9 cellular contexts compared by ENCODE assay signal in genomic region chr3:30658328-30659052, GRCh38. TPM values are rescaled to one million over a fixed set of nuclear protein-coding genes. Genes with fewer than 3 reads are reported as not detected.
DNase-seq lines count a peak whose midpoint lies in the region; TF ChIP-seq lines count a peak whose summit lies in the region.
"Had no signal": no experiment of that assay in that cellular context is flagged by ENCODE, and none has a peak within 500 bp of the region (broad histone marks: within the 10 kb centered on the region; RNA-seq: fewer than 3 reads in every experiment).

No MANE protein-coding gene starts in this region.

- H3K4me3 Mint-ChIP-seq in H9 = no peak overlapping the region

- H4K5ac ChIP-seq in H9 (ENCODE audit: insufficient read length, low read depth, low read length) = no peak overlapping the region

- H3K18ac ChIP-seq in H9 (ENCODE audit: insufficient read length, low read depth, low read length) = no peak overlapping the region

- DNase-seq in GM06990 (ENCODE audit: extremely low read depth, insufficient read length) (peak; percentile 32), H9 (no peak), fibroblast of peridontal ligament (ENCODE audit: extremely low read depth) (peak; percentile 80), pons (ENCODE audit: low spot score) (peak; percentile 70), ureter (ENCODE audit: low spot score) (no peak), HEK293T (ENCODE audit: extremely low spot score) (no peak)
- peak; percentile 44 to 69 for DNase-seq in activated CD4-positive, alpha-beta T cell treated with anti-CD3 and anti-CD28 coated beads, Interleukin-2, amount 50 U/mL, for 48 hours

- no peaks in the 10 kb centered on the region for H3K23me2 ChIP-seq in H9 (ENCODE audit: insufficient read length, low read depth, low read length, poor library complexity, severe bottlenecking)

- H4K8ac ChIP-seq in H9 (replicated peaks; ENCODE audit: insufficient read length, low read depth, low read length) = no peak overlapping the region

- H3K27ac ChIP-seq in H9 (ENCODE audit: insufficient read length, low read depth, low read length) = peak overlapping the region; percentile 10
- H3K27ac ChIP-seq in KOPT-K1 (ENCODE audit: low read depth, low read length, poor library complexity, severe bottlenecking) = peak overlapping the region; percentile 87
- H3K27ac ChIP-seq: VCaP had no signal

- H3K36me3 ChIP-seq in GM06990 (ENCODE audit: control insufficient read depth, insufficient read depth, low read length) = no peaks in the 10 kb centered on the region
- peaks cover 38% of the 10 kb centered on the region for H3K36me3 ChIP-seq in KOPT-K1 (ENCODE audit: insufficient read depth, low read length)

- H2BK15ac ChIP-seq in H9 (ENCODE audit: low read depth, low read length) = no peak overlapping the region

- no peaks in the 10 kb centered on the region for H3K27me3 Mint-ChIP-seq in H9 (ENCODE audit: low read depth)

- no peak overlapping the region for H3K56ac ChIP-seq in H9 (ENCODE audit: insufficient read length, low read depth, low read length)

- H3K9ac ChIP-seq in H9 (ENCODE audit: extremely low read depth, insufficient read length, low read length) = no peak overlapping the region

- H3K36me3 Mint-ChIP-seq in H9 (ENCODE audit: insufficient read depth in 1 of 3, low read depth in 3 of 3) = peaks cover 16 to 30% (median 16%) of the 10 kb centered on the region in 3 experiments; a peak in 5 of 7 replicates

- H3T11ph ChIP-seq in H9 (ENCODE audit: low read length) = no peak overlapping the region

- no peaks in the 10 kb centered on the region for H3K9me3 Mint-ChIP-seq in H9

- H2AFZ ChIP-seq in H9 (ENCODE audit: low read length) = no peak overlapping the region

- H2BK12ac ChIP-seq in H9 (ENCODE audit: insufficient read length, low read depth, low read length) = no peak overlapping the region

- H3K23ac ChIP-seq in H9 (ENCODE audit: insufficient read length, low read depth, low read length) = no peak overlapping the region

- H3K27me3 ChIP-seq in GM06990 (replicated peaks; ENCODE audit: control insufficient read depth, insufficient read depth, low read length) (no peaks in the 10 kb centered on the region), H9 (ENCODE audit: insufficient read depth, low read length) (no peaks in the 10 kb centered on the region)

- no peak overlapping the region for H2BK5ac ChIP-seq in H9 (ENCODE audit: insufficient read length, low read length)

- TF ChIP-seq CTCF in GM06990 (IDR thresholded peaks at IDR 0.05; ENCODE audit: insufficient read depth, low read length, poor library complexity, severe bottlenecking) (no peak), H9 (conservative IDR thresholded peaks at IDR 0.05) (no peak)

- peak overlapping the region; percentile 63 to 94 (median 86); a peak in 6 of 7 replicates for H3K27ac Mint-ChIP-seq in H9

- no peak overlapping the region for H3K14ac ChIP-seq in H9 (ENCODE audit: insufficient read depth, low read length)

- WGBS in H9 (ENCODE audit: extremely low coverage, insufficient read length, low lambda C conversion rate) = no CpG with 5 or more reads among the region's 9 CpGs

- no peak overlapping the region for H3K4me3 ChIP-seq in GM06990 (replicated peaks; ENCODE audit: low read depth, low read length)

- no peak overlapping the region for H4K91ac ChIP-seq in H9 (ENCODE audit: insufficient read length, low read depth, low read length)

- H3K4me2 ChIP-seq in H9 (ENCODE audit: insufficient read depth, insufficient read length, low read length) = no peak overlapping the region

- H2BK20ac ChIP-seq in H9 (ENCODE audit: low read depth, low read length, poor library complexity, severe bottlenecking) = no peak overlapping the region

- CTCF ChIA-PET in HEK293T (lab: Yijun Ruan, JAX) = interaction anchor here (0.6 kb wide), 1 partner anchor 10 kb away, joined by 5 read pairs; no protein-coding TSS in a partner anchor

- H3K4me1 Mint-ChIP-seq in H9 = peaks cover 38 to 42% of the 10 kb centered on the region in 2 experiments

- POLR2A ChIA-PET in HEK293T (lab: Yijun Ruan, JAX) = no interaction called here

- no peaks in the 10 kb centered on the region for H3K79me2 ChIP-seq in H9 (ENCODE audit: insufficient read depth, low read length)

- H3K4ac ChIP-seq in H9 (ENCODE audit: low read depth, low read length) = no peak overlapping the region

- no peaks in the 10 kb centered on the region for H4K20me1 ChIP-seq in H9 (ENCODE audit: control insufficient read depth, insufficient read depth, insufficient read length)

- H2AK5ac ChIP-seq in H9 (ENCODE audit: insufficient read length, low read length) = no peak overlapping the region

- H2BK120ac ChIP-seq in H9 (ENCODE audit: low read depth, low read length, poor library complexity, severe bottlenecking) = no peak overlapping the region

- no peaks in the 10 kb centered on the region for H3K79me1 ChIP-seq in H9 (ENCODE audit: insufficient read depth, low read depth, low read length, poor library complexity, severe bottlenecking)

- H3K9me3 ChIP-seq in H9 (ENCODE audit: control insufficient read depth, low read depth, low read length) (no peaks in the 10 kb centered on the region), KOPT-K1 (ENCODE audit: insufficient read depth, low read length, poor library complexity, severe bottlenecking) (no peaks in the 10 kb centered on the region)

- peaks cover 17% of the 10 kb centered on the region for H3K4me1 ChIP-seq in H9 (ENCODE audit: insufficient read depth, low read length)

TF ChIP-seq in HEK293T, 16 proteins besides CTCF, POLR2A, EP300 and RAD21:
- no peak for TF ChIP-seq FOXK2 (IDR thresholded peaks at IDR 0.05)
- no peak for TF ChIP-seq HDGF (IDR thresholded peaks at IDR 0.05; ENCODE audit: borderline replicate concordance)
- TF ChIP-seq SUZ12 (IDR thresholded peaks at IDR 0.05) = no peak
- TF ChIP-seq BHLHE40 (IDR thresholded peaks at IDR 0.05; ENCODE audit: borderline replicate concordance) = no peak
- no peak for TF ChIP-seq NFRKB (IDR thresholded peaks at IDR 0.05)
- no peak for TF ChIP-seq ARNT (IDR thresholded peaks at IDR 0.05)
- TF ChIP-seq TARDBP (IDR thresholded peaks at IDR 0.05) = no peak
- no peak for TF ChIP-seq SP1 (IDR thresholded peaks at IDR 0.05)
- TF ChIP-seq, protein P1, sequence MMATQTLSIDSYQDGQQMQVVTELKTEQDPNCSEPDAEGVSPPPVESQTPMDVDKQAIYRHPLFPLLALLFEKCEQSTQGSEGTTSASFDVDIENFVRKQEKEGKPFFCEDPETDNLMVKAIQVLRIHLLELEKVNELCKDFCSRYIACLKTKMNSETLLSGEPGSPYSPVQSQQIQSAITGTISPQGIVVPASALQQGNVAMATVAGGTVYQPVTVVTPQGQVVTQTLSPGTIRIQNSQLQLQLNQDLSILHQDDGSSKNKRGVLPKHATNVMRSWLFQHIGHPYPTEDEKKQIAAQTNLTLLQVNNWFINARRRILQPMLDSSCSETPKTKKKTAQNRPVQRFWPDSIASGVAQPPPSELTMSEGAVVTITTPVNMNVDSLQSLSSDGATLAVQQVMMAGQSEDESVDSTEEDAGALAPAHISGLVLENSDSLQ (IDR thresholded peaks at IDR 0.05) = no peak
- TF ChIP-seq FOXA1 (IDR thresholded peaks at IDR 0.05) = no peak
- TF ChIP-seq ZNF384 (IDR thresholded peaks at IDR 0.05) = no peak
- TF ChIP-seq CTBP1 (IDR thresholded peaks at IDR 0.05; ENCODE audit: borderline replicate concordance) = no peak
- no peak for TF ChIP-seq FOXM1 (IDR thresholded peaks at IDR 0.05; ENCODE audit: borderline replicate concordance)

RNA-seq across cellular contexts. Expression of gene TGFBR2, which starts 52.1 kb away (rescaled TPM):
- total RNA-seq in H9 (2021) = 9.6 and 10.6 TPM in 2 replicates
- total RNA-seq in ureter = 177 TPM

Comparison
In these comparisons a context has a peak if more than half of its experiments do, and no peak if none do; other contexts are left out.
1. DNase-seq: peak in GM06990 (single experiment), activated CD4-positive, alpha-beta T cell treated with anti-CD3 and anti-CD28 coated beads, Interleukin-2, amount 50 U/mL, for 48 hours (2 of 2), fibroblast of peridontal ligament (single experiment) and pons (single experiment); none in H9 (single experiment), ureter (single experiment) and HEK293T (single experiment).
2. RNA of gene TGFBR2, which starts 52.1 kb away (total RNA-seq): 177 TPM in ureter (single experiment); 9.6 to 10.6 TPM in H9; every median in the first group is over 10 times any median in the second.